In the genomic region with DNA sequence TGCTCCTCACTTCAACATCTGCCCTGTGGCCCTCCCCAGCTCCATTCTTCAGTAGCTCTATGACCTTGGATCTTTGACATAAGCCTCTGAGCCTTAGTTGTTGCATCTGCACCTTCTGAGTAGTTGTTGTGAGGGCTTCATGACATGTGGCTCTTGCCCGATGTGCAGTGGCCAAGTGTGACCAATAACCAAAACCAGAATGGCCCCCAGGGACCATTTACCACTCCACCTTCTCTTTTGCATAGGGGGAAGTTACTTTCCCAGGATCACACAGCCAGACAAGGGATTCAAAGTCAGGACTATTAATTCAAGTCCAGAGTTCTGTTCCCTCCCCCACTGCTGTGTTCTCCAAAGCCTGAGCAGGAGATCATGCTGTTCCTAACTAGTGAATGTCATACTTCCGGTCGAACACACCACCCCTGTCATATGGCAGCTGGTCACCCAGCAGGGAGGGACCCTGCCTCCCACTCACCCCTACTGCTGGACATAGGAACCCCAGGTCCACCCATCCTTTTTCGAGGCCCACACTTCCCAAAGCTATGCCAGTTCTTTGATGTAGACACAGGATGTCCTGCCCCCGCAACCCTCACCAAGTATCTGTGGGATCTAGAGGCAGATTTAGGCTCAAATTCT, we compare ENCODE assay signal across 8 cellular contexts. TPM values are rescaled to one million over a fixed set of nuclear protein-coding genes. Genes with fewer than 3 reads are reported as not detected.
DNase-seq lines count a peak whose midpoint lies in the region; ATAC-seq and TF ChIP-seq lines count a peak whose summit lies in the region.
"Had no signal": no experiment of that assay in that cellular context is flagged by ENCODE, and none has a peak within 500 bp of the region (broad histone marks: within the 10 kb centered on the region; RNA-seq: fewer than 3 reads in every experiment).

No MANE protein-coding gene starts in this region.

- no peaks in the 10 kb centered on the region for H4K20me1 ChIP-seq in OCI-LY3 (ENCODE audit: insufficient read depth, low read length)

- H3K4me3 ChIP-seq in OCI-LY3 (ENCODE audit: low read length): peak overlapping the region; percentile 26; the same call in 1 of the 2 replicates
- H3K4me3 ChIP-seq in left ventricle myocardium inferior: peak overlapping the region; percentile 70
- no peak overlapping the region for H3K4me3 ChIP-seq in thymus (ENCODE audit: low read length)

- H3K36me3 ChIP-seq in OCI-LY3 (replicated peaks; ENCODE audit: low read depth, low read length): no peaks in the 10 kb centered on the region
- H3K36me3 ChIP-seq in left ventricle myocardium inferior: no peaks in the 10 kb centered on the region
- H3K36me3 ChIP-seq in thymus (ENCODE audit: control insufficient read depth, insufficient read depth): no peaks in the 10 kb centered on the region

- H3K27me3 ChIP-seq in OCI-LY3 (ENCODE audit: low read depth, low read length): no peaks in the 10 kb centered on the region
- H3K27me3 ChIP-seq in left ventricle myocardium inferior (ENCODE audit: low read depth): no peaks in the 10 kb centered on the region
- no peaks in the 10 kb centered on the region for H3K27me3 ChIP-seq in thymus (ENCODE audit: control insufficient read depth, insufficient read depth)

- no peaks in the 10 kb centered on the region for H3K9me3 ChIP-seq in OCI-LY3 (ENCODE audit: insufficient read depth, low read length)
- no peaks in the 10 kb centered on the region for H3K9me3 ChIP-seq in left ventricle myocardium inferior (replicated peaks)
- H3K9me3 ChIP-seq in thymus (ENCODE audit: control insufficient read depth): no peaks in the 10 kb centered on the region

- intact Hi-C loops in left ventricle myocardium inferior (cut with micrococcal nuclease): no loop called here

- peak overlapping the region; percentile 54; the same call in 1 of the 2 replicates for H3K9ac ChIP-seq in OCI-LY3 (ENCODE audit: low read length)

- peak; percentile 54 for DNase-seq in left ventricle myocardium inferior
- DNase-seq in COLO668 (lab: John Stamatoyannopoulos, UW; ENCODE audit: unreplicated experiment): no peak
- no peak for DNase-seq in islet precursor cell
- DNase-seq: SW 1271 had no signal

- H3K27ac ChIP-seq in OCI-LY3 (ENCODE audit: low read length): peak overlapping the region; percentile 87
- H3K27ac ChIP-seq in left ventricle myocardium inferior (replicated peaks): peak overlapping the region; percentile 92
- H3K27ac ChIP-seq in thymus (ENCODE audit: low read depth): peak overlapping the region; percentile 80

- TF ChIP-seq CTCF in OCI-LY3 (IDR thresholded peaks at IDR 0.05; ENCODE audit: low read depth, low read length): no peak
- no peak for TF ChIP-seq CTCF in left ventricle myocardium inferior (IDR thresholded peaks at IDR 0.05; ENCODE audit: borderline replicate concordance)

- H3K79me2 ChIP-seq in OCI-LY3 (ENCODE audit: low read length): no peaks in the 10 kb centered on the region

- WGBS in thymus: 46% methylated on average over 5 of the region's 5 CpGs

- H3K4me1 ChIP-seq in OCI-LY3 (ENCODE audit: low read length): peaks cover 76% of the 10 kb centered on the region
- peaks cover 85% of the 10 kb centered on the region for H3K4me1 ChIP-seq in left ventricle myocardium inferior
- peaks cover 71% of the 10 kb centered on the region for H3K4me1 ChIP-seq in thymus (ENCODE audit: control insufficient read depth, insufficient read depth, low read length)

- H2AFZ ChIP-seq in OCI-LY3 (ENCODE audit: low read depth, low read length): no peak overlapping the region

- ATAC-seq in GM21381 (IDR thresholded peaks at IDR 0.05; ENCODE audit: unreplicated experiment) (peak; percentile 19), GM21515 (IDR thresholded peaks at IDR 0.05; ENCODE audit: unreplicated experiment) (no peak)

- peak overlapping the region; percentile 64 for H3K4me2 ChIP-seq in OCI-LY3 (ENCODE audit: low read length)

RNA-seq across cellular contexts. Expression of a gene that starts 4.0 kb away (rescaled TPM):
- 3.5 TPM for total RNA-seq in left ventricle myocardium inferior
- polyA plus RNA-seq in thymus: 38.7 TPM

RNA-seq across cellular contexts. Expression of a gene that starts 27.0 kb away (rescaled TPM):
- total RNA-seq in left ventricle myocardium inferior: 40.1 TPM
- 22.6 TPM for polyA plus RNA-seq in thymus

RNA-seq across cellular contexts. Expression of a gene that starts 41.0 kb away (rescaled TPM):
- 39.2 TPM for total RNA-seq in left ventricle myocardium inferior
- polyA plus RNA-seq in thymus: 231 TPM
